2 cellular contexts compared by ENCODE assay signal in the genomic region with DNA sequence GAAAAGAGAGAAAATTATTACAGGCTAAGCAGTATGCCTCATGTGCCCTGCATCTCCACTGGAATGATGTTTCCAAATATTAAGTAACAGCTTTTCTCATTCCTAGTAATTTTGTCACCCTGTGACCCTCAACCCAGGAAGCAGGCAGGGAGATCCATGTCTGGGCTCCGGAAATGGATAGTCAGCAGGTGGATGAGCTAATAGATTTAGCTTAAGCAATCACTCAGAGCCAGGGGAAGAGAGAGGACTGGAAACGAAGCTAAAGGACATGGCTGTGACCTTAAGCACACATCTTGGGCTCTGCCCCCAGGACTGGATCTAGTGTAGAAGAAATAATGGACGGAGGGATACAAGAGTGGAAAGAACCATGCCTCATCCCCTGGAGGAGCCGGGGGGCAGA.
TF ChIP-seq lines count a peak whose summit lies in the region.

No MANE protein-coding gene starts in this region.

TF ChIP-seq in SK-N-SH, 30 proteins besides CTCF, POLR2A, EP300 and RAD21 (continued from another document):
- TF ChIP-seq, protein P1, sequence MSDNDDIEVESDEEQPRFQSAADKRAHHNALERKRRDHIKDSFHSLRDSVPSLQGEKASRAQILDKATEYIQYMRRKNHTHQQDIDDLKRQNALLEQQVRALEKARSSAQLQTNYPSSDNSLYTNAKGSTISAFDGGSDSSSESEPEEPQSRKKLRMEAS (IDR thresholded peaks at IDR 0.05; ENCODE audit: low read depth), result no peak
- TF ChIP-seq FOXM1 (IDR thresholded peaks at IDR 0.05; ENCODE audit: low read depth) (no peak), JUND (IDR thresholded peaks at IDR 0.05) (no peak), FOSL2 (IDR thresholded peaks at IDR 0.05; ENCODE audit: borderline replicate concordance, low read depth) (no peak), SMC3 (IDR thresholded peaks at IDR 0.05; ENCODE audit: low read depth, low read length) (no peak), CHD2 (IDR thresholded peaks at IDR 0.05; ENCODE audit: low read length, partially characterized antibody) (no peak), SIN3A (IDR thresholded peaks at IDR 0.05; ENCODE audit: borderline replicate concordance, low read depth, low read length) (no peak), EZH2phosphoT487 (IDR thresholded peaks at IDR 0.05; ENCODE audit: borderline replicate concordance, low read depth) (no peak), ELF1 (IDR thresholded peaks at IDR 0.05) (no peak), FOXJ3 (CRISPR knock-in tag; IDR thresholded peaks at IDR 0.05) (no peak), NFIC (IDR thresholded peaks at IDR 0.05; ENCODE audit: borderline replicate concordance) (no peak)
- TF ChIP-seq, protein P2, sequence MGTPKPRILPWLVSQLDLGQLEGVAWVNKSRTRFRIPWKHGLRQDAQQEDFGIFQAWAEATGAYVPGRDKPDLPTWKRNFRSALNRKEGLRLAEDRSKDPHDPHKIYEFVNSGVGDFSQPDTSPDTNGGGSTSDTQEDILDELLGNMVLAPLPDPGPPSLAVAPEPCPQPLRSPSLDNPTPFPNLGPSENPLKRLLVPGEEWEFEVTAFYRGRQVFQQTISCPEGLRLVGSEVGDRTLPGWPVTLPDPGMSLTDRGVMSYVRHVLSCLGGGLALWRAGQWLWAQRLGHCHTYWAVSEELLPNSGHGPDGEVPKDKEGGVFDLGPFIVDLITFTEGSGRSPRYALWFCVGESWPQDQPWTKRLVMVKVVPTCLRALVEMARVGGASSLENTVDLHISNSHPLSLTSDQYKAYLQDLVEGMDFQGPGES (IDR thresholded peaks at IDR 0.05; ENCODE audit: low read depth, low read length), result no peak
- TF ChIP-seq, protein P3, sequence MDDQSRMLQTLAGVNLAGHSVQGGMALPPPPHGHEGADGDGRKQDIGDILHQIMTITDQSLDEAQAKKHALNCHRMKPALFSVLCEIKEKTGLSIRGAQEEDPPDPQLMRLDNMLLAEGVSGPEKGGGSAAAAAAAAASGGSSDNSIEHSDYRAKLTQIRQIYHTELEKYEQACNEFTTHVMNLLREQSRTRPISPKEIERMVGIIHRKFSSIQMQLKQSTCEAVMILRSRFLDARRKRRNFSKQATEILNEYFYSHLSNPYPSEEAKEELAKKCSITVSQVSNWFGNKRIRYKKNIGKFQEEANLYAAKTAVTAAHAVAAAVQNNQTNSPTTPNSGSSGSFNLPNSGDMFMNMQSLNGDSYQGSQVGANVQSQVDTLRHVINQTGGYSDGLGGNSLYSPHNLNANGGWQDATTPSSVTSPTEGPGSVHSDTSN (IDR thresholded peaks at IDR 0.05), result no peak
- TF ChIP-seq, protein P4, sequence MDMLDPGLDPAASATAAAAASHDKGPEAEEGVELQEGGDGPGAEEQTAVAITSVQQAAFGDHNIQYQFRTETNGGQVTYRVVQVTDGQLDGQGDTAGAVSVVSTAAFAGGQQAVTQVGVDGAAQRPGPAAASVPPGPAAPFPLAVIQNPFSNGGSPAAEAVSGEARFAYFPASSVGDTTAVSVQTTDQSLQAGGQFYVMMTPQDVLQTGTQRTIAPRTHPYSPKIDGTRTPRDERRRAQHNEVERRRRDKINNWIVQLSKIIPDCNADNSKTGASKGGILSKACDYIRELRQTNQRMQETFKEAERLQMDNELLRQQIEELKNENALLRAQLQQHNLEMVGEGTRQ (IDR thresholded peaks at IDR 0.05; ENCODE audit: borderline replicate concordance, low read depth, low read length), result no peak

TF ChIP-seq in SK-N-SH treated with all-trans-retinoic acid at 6 μM for 48 hours, 23 proteins besides CTCF, POLR2A, EP300 and RAD21 (continued from another document):
- TF ChIP-seq OSR1 (CRISPR knock-in tag; IDR thresholded peaks at IDR 0.05) (no peak), TCF4 (CRISPR knock-in tag; IDR thresholded peaks at IDR 0.05; ENCODE audit: borderline replicate concordance) (no peak), ZNF565 (CRISPR knock-in tag; conservative IDR thresholded peaks at IDR 0.05; ENCODE audit: low read depth) (no peak), ZFP3 (CRISPR knock-in tag; IDR thresholded peaks at IDR 0.05) (no peak), ISL1 (CRISPR knock-in tag; IDR thresholded peaks at IDR 0.05) (no peak), RARB (CRISPR knock-in tag; IDR thresholded peaks at IDR 0.05) (no peak)
